8 cellular contexts compared by ENCODE assay signal in the genomic region with DNA sequence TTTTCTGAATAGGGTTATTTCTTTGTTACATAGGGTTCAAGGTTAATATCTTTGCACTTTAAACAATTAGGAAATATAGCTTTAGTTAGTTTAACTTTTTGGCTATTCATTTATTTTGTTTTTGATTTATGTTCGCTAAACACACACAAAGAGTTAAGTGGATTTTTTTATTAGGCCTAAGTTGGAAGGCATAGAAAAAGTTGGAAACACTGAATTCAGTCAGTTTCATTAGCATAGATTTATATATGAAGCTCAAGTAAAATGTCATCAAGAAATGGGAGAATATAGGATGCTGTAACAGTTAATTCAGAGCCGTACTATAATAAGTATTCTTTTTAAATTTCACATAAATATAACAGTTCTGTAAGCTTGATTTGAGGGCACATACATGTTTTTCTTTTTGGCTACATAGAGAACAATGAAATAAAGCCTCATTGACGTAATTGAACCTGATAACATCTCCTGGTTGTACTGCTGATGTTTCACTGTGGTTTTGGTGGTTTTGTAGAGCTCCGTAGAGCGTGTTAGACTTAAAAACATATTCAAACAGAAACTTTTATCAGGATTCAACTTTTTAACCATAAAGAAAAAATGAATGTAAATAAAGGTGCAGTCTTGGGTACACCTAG.
DNase-seq lines count a peak whose midpoint lies in the region; ATAC-seq and TF ChIP-seq lines count a peak whose summit lies in the region.

No MANE protein-coding gene starts in this region.

- peak overlapping the region; percentile 8 for H3K4me3 ChIP-seq in OCI-LY1 (ENCODE audit: low read depth, low read length, poor library complexity, severe bottlenecking)
- no peak overlapping the region for H3K4me3 ChIP-seq in effector memory CD4-positive, alpha-beta T cell (ENCODE audit: insufficient read depth, low read depth, low read length, poor library complexity, severe bottlenecking)

- no peaks in the 10 kb centered on the region for H4K20me1 ChIP-seq in OCI-LY1 (ENCODE audit: insufficient read depth, low read length)

- ATAC-seq in HG02840 (IDR thresholded peaks at IDR 0.05; ENCODE audit: low FRiP score, unreplicated experiment), result peak; percentile 85

- H3K4me2 ChIP-seq in OCI-LY1 (ENCODE audit: low read length), result peak overlapping the region; percentile 36

- peaks cover 7% of the 10 kb centered on the region; the same call in 1 of the 2 replicates for H3F3A ChIP-seq in OCI-LY1 (ENCODE audit: insufficient read depth, low read length)

- no peak overlapping the region for H2AFZ ChIP-seq in OCI-LY1 (ENCODE audit: low read length)

- no peaks in the 10 kb centered on the region for H3K79me2 ChIP-seq in OCI-LY1 (ENCODE audit: insufficient read depth, low read length)

- H3K9me3 ChIP-seq in OCI-LY1 (ENCODE audit: low read length), result no peaks in the 10 kb centered on the region
- H3K9me3 ChIP-seq in effector memory CD4-positive, alpha-beta T cell (ENCODE audit: control insufficient read depth, low read length), result no peaks in the 10 kb centered on the region

- H3K9ac ChIP-seq in OCI-LY1 (ENCODE audit: low read length), result peak overlapping the region; percentile 49

- no peaks in the 10 kb centered on the region for H3K27me3 ChIP-seq in OCI-LY1 (ENCODE audit: insufficient read depth, low read length)
- H3K27me3 ChIP-seq in effector memory CD4-positive, alpha-beta T cell (replicated peaks; ENCODE audit: control insufficient read depth, insufficient read depth, low read length, poor library complexity, severe bottlenecking), result no peaks in the 10 kb centered on the region

- H3K9me2 ChIP-seq in OCI-LY1 (ENCODE audit: low read depth, low read length), result no peaks in the 10 kb centered on the region

- H3K4me1 ChIP-seq in OCI-LY1 (ENCODE audit: insufficient read depth, low read length, severe bottlenecking), result peaks cover 99% of the 10 kb centered on the region
- peaks cover 42% of the 10 kb centered on the region for H3K4me1 ChIP-seq in effector memory CD4-positive, alpha-beta T cell (ENCODE audit: control insufficient read depth, insufficient read depth, low read length, poor library complexity, severe bottlenecking)

- no peak for TF ChIP-seq CTCF in OCI-LY1 (IDR thresholded peaks at IDR 0.05; ENCODE audit: low read length)

- peak overlapping the region; percentile 92 for H3K27ac ChIP-seq in OCI-LY1 (ENCODE audit: low read depth, low read length, poor library complexity, severe bottlenecking)
- peak overlapping the region; percentile 68 for H3K27ac ChIP-seq in effector memory CD4-positive, alpha-beta T cell (ENCODE audit: insufficient read depth, low read length, poor library complexity, severe bottlenecking)

- peak; percentile 27 for DNase-seq in activated CD4-positive, CD25-positive, alpha-beta regulatory T cell treated with anti-CD3 and anti-CD28 coated beads, Interleukin-2, amount 50 U/mL, for 16 hours (ENCODE audit: low read depth, low spot score)
- DNase-seq in activated CD4-positive, CD25-positive, alpha-beta regulatory T cell treated with anti-CD3 and anti-CD28 coated beads, Interleukin-2, amount 50 U/mL, for 72 hours, result no peak
- DNase-seq in effector memory CD4-positive, alpha-beta T cell, result peak; percentile 19 to 46 (median 21)
- no peak for DNase-seq in islet precursor cell
- DNase-seq in OCI-M2 (lab: John Stamatoyannopoulos, UW; ENCODE audit: unreplicated experiment), result no peak
- DNase-seq in 8988T, result no peak

- H3K36me3 ChIP-seq in OCI-LY1 (ENCODE audit: insufficient read depth, low read length), result no peaks in the 10 kb centered on the region
- H3K36me3 ChIP-seq in effector memory CD4-positive, alpha-beta T cell (ENCODE audit: control insufficient read depth, insufficient read depth, low read length), result no peaks in the 10 kb centered on the region

Comparison
In these comparisons a context has a peak if more than half of its experiments do, and no peak if none do; other contexts are left out.
1. DNase-seq: peak in activated CD4-positive, CD25-positive, alpha-beta regulatory T cell treated with anti-CD3 and anti-CD28 coated beads, Interleukin-2, amount 50 U/mL, for 16 hours (single experiment) and effector memory CD4-positive, alpha-beta T cell (3 of 3); none in activated CD4-positive, CD25-positive, alpha-beta regulatory T cell treated with anti-CD3 and anti-CD28 coated beads, Interleukin-2, amount 50 U/mL, for 72 hours (single experiment), islet precursor cell (single experiment), OCI-M2 (single experiment) and 8988T (single experiment).